Comparison of ENCODE assay signal across 25 cellular contexts in the genomic region with DNA sequence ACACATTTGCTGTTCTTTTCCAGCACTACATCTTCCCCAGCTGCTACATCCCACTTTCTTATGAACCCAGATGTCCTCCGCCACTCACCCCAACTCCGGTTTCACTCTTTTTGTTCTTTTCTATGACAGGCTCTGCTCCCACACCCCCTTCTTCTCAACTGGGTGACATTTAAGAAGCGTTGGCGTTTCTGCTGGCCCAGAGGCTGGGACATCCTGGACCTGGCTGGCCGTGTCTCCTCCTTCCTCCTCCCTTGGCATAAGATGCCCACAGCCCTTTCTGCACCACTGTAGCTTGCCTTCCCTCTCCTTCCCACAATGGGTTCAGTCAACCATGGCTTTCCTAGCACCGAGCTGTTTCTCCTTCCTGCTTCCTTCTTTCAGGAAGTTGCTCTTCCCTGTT. TPM values are rescaled to one million over a fixed set of nuclear protein-coding genes. Genes with fewer than 3 reads are reported as not detected.
DNase-seq lines count a peak whose midpoint lies in the region; ATAC-seq, FAIRE-seq and TF ChIP-seq lines count a peak whose summit lies in the region.
"Had no signal": no experiment of that assay in that cellular context is flagged by ENCODE, and none has a peak within 500 bp of the region (broad histone marks: within the 10 kb centered on the region; RNA-seq: fewer than 3 reads in every experiment).

No MANE protein-coding gene starts in this region.

- H3K79me2 ChIP-seq in H1 (ENCODE audit: control insufficient read depth in 1 of 2, insufficient read depth in 2 of 2, low read length in 2 of 2) (no peaks in the 10 kb centered on the region), neural progenitor cell (ENCODE audit: low read depth) (no peaks in the 10 kb centered on the region)

- H3K27me3 ChIP-seq in right atrium auricular region (no peaks in the 10 kb centered on the region), H1 (replicated peaks in 1 of 4; ENCODE audit: control insufficient read depth in 3 of 4, extremely low read depth in 1 of 4, insufficient read depth in 3 of 4, low read length in 3 of 4) (no peaks in the 10 kb centered on the region), neural progenitor cell (no peaks in the 10 kb centered on the region), transverse colon (no peaks in the 10 kb centered on the region)
- H3K27me3 ChIP-seq in CD8-positive, alpha-beta T cell (ENCODE audit: insufficient read depth, low read length), result no peaks in the 10 kb centered on the region
- H3K27me3 ChIP-seq: BE2C, SJSA1 had no signal

- no peak overlapping the region for H3K14ac ChIP-seq in H1 (ENCODE audit: insufficient read length)

- TF ChIP-seq EP300 in H1 (IDR thresholded peaks at IDR 0.05; ENCODE audit: borderline replicate concordance in 1 of 2, low read depth in 2 of 2, low read length in 2 of 2) (no peak), transverse colon (IDR thresholded peaks at IDR 0.05; ENCODE audit: low read depth) (no peak)

- H2BK12ac ChIP-seq in H1 (ENCODE audit: low read depth, low read length), result no peak overlapping the region

- H3K4me3 ChIP-seq in right atrium auricular region (no peak overlapping the region), H1 (ENCODE audit: extremely low read depth in 1 of 4, insufficient read depth in 2 of 4, low read depth in 3 of 4, low read length in 4 of 4) (no peak overlapping the region), neural progenitor cell (no peak overlapping the region), transverse colon (no peak overlapping the region)
- H3K4me3 ChIP-seq in CD8-positive, alpha-beta T cell (ENCODE audit: low read depth, low read length), result no peak overlapping the region
- H3K4me3 ChIP-seq: SJSA1 had no signal

- H3K4me1 Mint-ChIP-seq in neural progenitor cell, result peaks cover 19% of the 10 kb centered on the region
- H3K4me1 Mint-ChIP-seq in CD8-positive, alpha-beta T cell (ENCODE audit: low read depth), result peaks cover 13% of the 10 kb centered on the region

- no peak for FAIRE-seq in H1 (lab: Jason Lieb, UNC)
- FAIRE-seq: GM12892 had no signal

- H4K5ac ChIP-seq in H1 (ENCODE audit: insufficient read length, low read depth, low read length), result no peak overlapping the region

- WGBS in H1 (ENCODE audit: extremely low coverage in 1 of 2, insufficient coverage in 1 of 2, insufficient read length in 1 of 2, insufficient replicate concordance in 2 of 2, low coverage in 1 of 2, low lambda C conversion rate in 2 of 2, missing lambda C conversion rate in 1 of 2), 2 experiments, result 92% methylated on average over 6 of the region's 6 CpGs; no CpG with 5 or more reads in 1 of the 2 experiments
- WGBS in transverse colon (ENCODE audit: low coverage in 1 of 2), 2 donors, result 85 to 89% methylated on average over 6 of the region's 6 CpGs

- peaks cover 3% of the 10 kb centered on the region for H3K9me3 Mint-ChIP-seq in neural progenitor cell
- H3K9me3 Mint-ChIP-seq in CD8-positive, alpha-beta T cell, result no peaks in the 10 kb centered on the region
- H3K9me3 Mint-ChIP-seq: CD4-positive, CD25-positive, alpha-beta regulatory T cell had no signal

- intact Hi-C loops in cardiac septum (cut with DNase I), result no loop called here
- intact Hi-C loops in transverse colon (cut with DNase I; ENCODE audit: low total_unique reads), result no loop called here
- intact Hi-C loops in CD8-positive, alpha-beta T cell (cut with DNase I, micrococcal nuclease), result no loop called here

- H2AFZ ChIP-seq in H1 (ENCODE audit: low read length), result no peak overlapping the region
- H2AFZ ChIP-seq in neural progenitor cell (replicated peaks), result no peak overlapping the region

- H3K4me1 ChIP-seq in right atrium auricular region (no peaks in the 10 kb centered on the region), H1 (replicated peaks in 1 of 4; ENCODE audit: control insufficient read depth in 3 of 4, insufficient read depth in 4 of 4, low read length in 3 of 4) (no peaks in the 10 kb centered on the region; a peak in 1 of 7 replicates), neural progenitor cell (peaks cover 10% of the 10 kb centered on the region), transverse colon (peaks cover 0 to 6% (median 4%) of the 10 kb centered on the region in 4 donors)
- H3K4me1 ChIP-seq in CD8-positive, alpha-beta T cell (ENCODE audit: insufficient read depth, low read length), result peaks cover 9% of the 10 kb centered on the region
- H3K4me1 ChIP-seq: BE2C, SJSA1 had no signal

- H3K27ac Mint-ChIP-seq in neural progenitor cell, result peak overlapping the region; percentile 1
- no peak overlapping the region for H3K27ac Mint-ChIP-seq in CD8-positive, alpha-beta T cell
- H3K27ac Mint-ChIP-seq: CD4-positive, CD25-positive, alpha-beta regulatory T cell had no signal

- H3K56ac ChIP-seq in H1 (replicated peaks; ENCODE audit: insufficient read length, low read depth, low read length), result peak overlapping the region; percentile 23

- peaks cover 4% of the 10 kb centered on the region for H3F3A ChIP-seq in neural progenitor cell (ENCODE audit: low read depth)

- no peak overlapping the region for H3K4ac ChIP-seq in H1 (replicated peaks; ENCODE audit: insufficient read length, low read depth, low read length)

- POLR2A ChIA-PET in H1 (lab: Charles Lee; ENCODE audit: partially characterized antibody), result interaction anchor here (1.2 kb wide), 1 partner anchor 32 kb away, joined by 3 read pairs; no protein-coding TSS in a partner anchor
- POLR2A ChIA-PET in CD8-positive, alpha-beta T cell (lab: Charles Lee), result no interaction called here

- ATAC-seq in GM21515 (IDR thresholded peaks at IDR 0.05; ENCODE audit: unreplicated experiment) (no peak), HG03521 (IDR thresholded peaks at IDR 0.05; ENCODE audit: unreplicated experiment) (no peak)
- no peak for ATAC-seq in CD8-positive, alpha-beta T cell

- no peaks in the 10 kb centered on the region for H3K36me3 ChIP-seq in right atrium auricular region
- no peaks in the 10 kb centered on the region for H3K36me3 ChIP-seq in H1 (ENCODE audit: control insufficient read depth in 2 of 4, insufficient read depth in 4 of 4, low read length in 3 of 4)
- no peaks in the 10 kb centered on the region for H3K36me3 ChIP-seq in neural progenitor cell
- H3K36me3 ChIP-seq in transverse colon, result no peaks in the 10 kb centered on the region
- H3K36me3 ChIP-seq in CD8-positive, alpha-beta T cell (ENCODE audit: insufficient read depth, low read length), result no peaks in the 10 kb centered on the region
- H3K36me3 ChIP-seq: BE2C, SJSA1 had no signal

- TF ChIP-seq CTCF in right atrium auricular region (IDR thresholded peaks at IDR 0.05) (no peak), H1 (IDR thresholded peaks at IDR 0.05; ENCODE audit: control extremely low read depth in 1 of 3, insufficient read depth in 1 of 3, low read depth in 1 of 3, low read length in 3 of 3) (no peak), neural progenitor cell (IDR thresholded peaks at IDR 0.05) (no peak), transverse colon (IDR thresholded peaks at IDR 0.05) (no peak)
- no peak for TF ChIP-seq CTCF in CD8-positive, alpha-beta T cell (IDR thresholded peaks at IDR 0.05)

- no peak overlapping the region for H3K27ac ChIP-seq in right atrium auricular region
- no peak overlapping the region for H3K27ac ChIP-seq in H1 (ENCODE audit: low read depth, low read length)
- no peak overlapping the region for H3K27ac ChIP-seq in neural progenitor cell
- no peak overlapping the region for H3K27ac ChIP-seq in transverse colon
- H3K27ac ChIP-seq in CD8-positive, alpha-beta T cell (ENCODE audit: low read depth, low read length), result no peak overlapping the region
- H3K27ac ChIP-seq: SJSA1 had no signal

- peaks cover 5% of the 10 kb centered on the region for H3K27me3 Mint-ChIP-seq in neural progenitor cell (ENCODE audit: insufficient read depth, low read depth)
- H3K27me3 Mint-ChIP-seq in CD8-positive, alpha-beta T cell (ENCODE audit: low read depth), result peaks cover 8% of the 10 kb centered on the region

- no peak for TF ChIP-seq POLR2A in H1 (IDR thresholded peaks at IDR 0.05; ENCODE audit: control extremely low read depth in 1 of 2, low read depth in 2 of 2, low read length in 2 of 2)
- no peak for TF ChIP-seq POLR2A in transverse colon (IDR thresholded peaks at IDR 0.05)

- H3K4me2 ChIP-seq in H1 (ENCODE audit: insufficient read depth in 1 of 2, low read depth in 2 of 2, low read length in 2 of 2) (no peak overlapping the region), neural progenitor cell (no peak overlapping the region)

- CTCF ChIA-PET in H1 (lab: Charles Lee; ENCODE audit: partially characterized antibody), result interaction anchor here (1.2 to 2.9 kb wide), 2 partner anchors 8 to 14 kb away, joined by 3 to 12 read pairs; partner anchors contain the start of gene CALML5
- CTCF ChIA-PET in CD8-positive, alpha-beta T cell (lab: Charles Lee), result no interaction called here

- H3K9me3 ChIP-seq in right atrium auricular region (no peaks in the 10 kb centered on the region), H1 (ENCODE audit: insufficient read depth in 2 of 2, low read depth in 1 of 2, low read length in 1 of 2) (no peaks in the 10 kb centered on the region), neural progenitor cell (ENCODE audit: low read depth) (no peaks in the 10 kb centered on the region), transverse colon (no peaks in the 10 kb centered on the region)
- no peaks in the 10 kb centered on the region for H3K9me3 ChIP-seq in CD8-positive, alpha-beta T cell (ENCODE audit: low read length)
- H3K9me3 ChIP-seq: BE2C, SJSA1 had no signal

- H2BK20ac ChIP-seq in H1 (ENCODE audit: low read length), result no peak overlapping the region

- H4K91ac ChIP-seq in H1 (replicated peaks; ENCODE audit: insufficient read length, low read length), result no peak overlapping the region

- H2AK5ac ChIP-seq in H1 (ENCODE audit: low read depth, low read length), result no peak overlapping the region

- H3K36me3 Mint-ChIP-seq in neural progenitor cell, result no peaks in the 10 kb centered on the region
- no peaks in the 10 kb centered on the region for H3K36me3 Mint-ChIP-seq in CD8-positive, alpha-beta T cell
- H3K36me3 Mint-ChIP-seq: CD4-positive, CD25-positive, alpha-beta regulatory T cell had no signal

- no peak for TF ChIP-seq RAD21 in H1 (IDR thresholded peaks at IDR 0.05 in 1 of 2, conservative IDR thresholded peaks at IDR 0.05 in 1 of 2; ENCODE audit: low read depth in 2 of 2, low read length in 2 of 2)

- DNase-seq in cardiac septum (ENCODE audit: low spot score), result peak; percentile 39
- no peak for DNase-seq in right atrium auricular region (ENCODE audit: low spot score)
- DNase-seq in H1 (ENCODE audit: low read depth in 1 of 2, low spot score in 2 of 2), result no peak
- no peak for DNase-seq in neural progenitor cell (ENCODE audit: low spot score)
- DNase-seq in transverse colon, result peak; percentile 0
- no peak for DNase-seq in CD8-positive, alpha-beta T cell
- DNase-seq: 8988T; ACHN; BE2C; CD4-positive, CD25-positive, alpha-beta regulatory T cell; COR-L47; DND-41; H7; Karpas-422; NCI-H146; NCI-H1930; NCI-H2107; NCI-H526; Right ventricle myocardium superior; RPMI8226 had no signal

- H3K18ac ChIP-seq in H1 (ENCODE audit: extremely low read depth, low read length), result no peak overlapping the region

- in situ Hi-C loops in transverse colon (cut with MboI; ENCODE audit: low pct_ligation_motif_present in 1 of 4, low pct_unique_long_range_greater_than_20kb in 1 of 4, low sequenced_read_pairs in 3 of 4), result no loop called here

- no peak overlapping the region for H3K4me3 Mint-ChIP-seq in neural progenitor cell
- H3K4me3 Mint-ChIP-seq in CD8-positive, alpha-beta T cell, result no peak overlapping the region
- H3K4me3 Mint-ChIP-seq: CD4-positive, CD25-positive, alpha-beta regulatory T cell had no signal

- no peak overlapping the region for H3K23ac ChIP-seq in H1 (ENCODE audit: insufficient read length)

- H4K20me1 ChIP-seq in H1 (replicated peaks in 1 of 2; ENCODE audit: control insufficient read depth in 1 of 2, insufficient read depth in 2 of 2, low read length in 2 of 2) (no peaks in the 10 kb centered on the region), neural progenitor cell (ENCODE audit: low read depth) (no peaks in the 10 kb centered on the region)

- H3K79me1 ChIP-seq in H1 (ENCODE audit: low read depth, low read length), result no peaks in the 10 kb centered on the region

- no peak overlapping the region for H2BK5ac ChIP-seq in H1 (ENCODE audit: low read depth, low read length)

- H3K23me2 ChIP-seq in H1 (ENCODE audit: low read depth, low read length), result no peaks in the 10 kb centered on the region; the same call in 1 of the 2 replicates

- H2BK15ac ChIP-seq in H1 (ENCODE audit: low read length), result no peak overlapping the region

- no peak overlapping the region for H2BK120ac ChIP-seq in H1 (replicated peaks; ENCODE audit: low read depth, low read length)

- H3K9ac ChIP-seq in H1 (replicated peaks in 1 of 4; ENCODE audit: extremely low read depth in 1 of 4, low read depth in 3 of 4, low read length in 3 of 4), result no peak overlapping the region
- H3K9ac ChIP-seq in neural progenitor cell, result no peak overlapping the region

- no peak overlapping the region for H4K8ac ChIP-seq in H1 (ENCODE audit: extremely low read depth, insufficient read depth, low read length)

RNA-seq across cellular contexts. Expression of gene CALML5, which starts 9.4 kb away (rescaled TPM):
- total RNA-seq in cardiac septum, result not detected
- not detected for total RNA-seq in right atrium auricular region
- total RNA-seq in H1 (2021; fragmentation: NEBNext Ultra II Directional; extraction: Animal tissue kit (Norgen Biotek cat#: 25700)), result 0.38 TPM in 1 of 2 replicates, not detected in the other
- 0.09 TPM in 1 of 2 replicates, not detected in the other for polyA plus RNA-seq in H1 (2011; rRNA removed)
- not detected for polyA plus RNA-seq in H1 (2011; cell fraction: cytosol; rRNA removed)
- not detected for polyA plus RNA-seq in H1 (2011; cell fraction: nucleus; rRNA removed)
- not detected in 4 replicates for polyA plus RNA-seq in H1 (2012, experiment 1 of 2)
- not detected for polyA plus RNA-seq in H1 (2012, experiment 2 of 2)
- not detected for polyA plus RNA-seq in H1 (2013, experiment 1 of 2)
- polyA plus RNA-seq in H1 (2013, experiment 2 of 2), result not detected
- not detected in 2 replicates for polyA minus RNA-seq in H1 (2011; rRNA and poly(A)+ RNA removed)
- not detected for polyA minus RNA-seq in H1 (2011; cell fraction: cytosol; rRNA and poly(A)+ RNA removed)
- polyA minus RNA-seq in H1 (2011; cell fraction: nucleus; rRNA and poly(A)+ RNA removed), result not detected
- not detected in 2 replicates for total RNA-seq in neural progenitor cell (ENCODE audit: low replicate concordance)
- not detected for total RNA-seq in transverse colon
- total RNA-seq in CD8-positive, alpha-beta T cell, result not detected
- total RNA-seq: CD4-positive, CD25-positive, alpha-beta regulatory T cell; H7; Right ventricle myocardium superior; SJSA1 had no signal
- polyA plus RNA-seq: CD4-positive, CD25-positive, alpha-beta regulatory T cell had no signal

RNA-seq across cellular contexts. Expression of gene CALML3, which starts 16.0 kb away (rescaled TPM):
- not detected for total RNA-seq in cardiac septum
- not detected for total RNA-seq in right atrium auricular region
- not detected in 2 replicates for total RNA-seq in H1 (2021; fragmentation: NEBNext Ultra II Directional; extraction: Animal tissue kit (Norgen Biotek cat#: 25700))
- polyA plus RNA-seq in H1 (2011; rRNA removed), result not detected in 2 replicates
- not detected for polyA plus RNA-seq in H1 (2011; cell fraction: cytosol; rRNA removed)
- polyA plus RNA-seq in H1 (2011; cell fraction: nucleus; rRNA removed), result not detected
- not detected in 4 replicates for polyA plus RNA-seq in H1 (2012, experiment 1 of 2)
- not detected for polyA plus RNA-seq in H1 (2012, experiment 2 of 2)
- polyA plus RNA-seq in H1 (2013, experiment 1 of 2), result not detected
- not detected for polyA plus RNA-seq in H1 (2013, experiment 2 of 2)
- polyA minus RNA-seq in H1 (2011; rRNA and poly(A)+ RNA removed), result not detected in 2 replicates
- polyA minus RNA-seq in H1 (2011; cell fraction: cytosol; rRNA and poly(A)+ RNA removed), result not detected
- not detected for polyA minus RNA-seq in H1 (2011; cell fraction: nucleus; rRNA and poly(A)+ RNA removed)
- total RNA-seq in neural progenitor cell (ENCODE audit: low replicate concordance), result not detected in 2 replicates
- not detected for total RNA-seq in transverse colon
- total RNA-seq in CD8-positive, alpha-beta T cell, result not detected
- total RNA-seq: CD4-positive, CD25-positive, alpha-beta regulatory T cell; H7; HT-29; Right ventricle myocardium superior; SJSA1 had no signal
- polyA plus RNA-seq: CD4-positive, CD25-positive, alpha-beta regulatory T cell had no signal

Comparison
In these comparisons a context has a peak if more than half of its experiments do, and no peak if none do; other contexts are left out.
1. DNase-seq: peak in cardiac septum (single experiment) and transverse colon (single experiment); none in right atrium auricular region (single experiment), H1 (0 of 2), neural progenitor cell (single experiment) and CD8-positive, alpha-beta T cell (0 of 7).